26 cellular contexts compared by ENCODE assay signal in the genomic region with DNA sequence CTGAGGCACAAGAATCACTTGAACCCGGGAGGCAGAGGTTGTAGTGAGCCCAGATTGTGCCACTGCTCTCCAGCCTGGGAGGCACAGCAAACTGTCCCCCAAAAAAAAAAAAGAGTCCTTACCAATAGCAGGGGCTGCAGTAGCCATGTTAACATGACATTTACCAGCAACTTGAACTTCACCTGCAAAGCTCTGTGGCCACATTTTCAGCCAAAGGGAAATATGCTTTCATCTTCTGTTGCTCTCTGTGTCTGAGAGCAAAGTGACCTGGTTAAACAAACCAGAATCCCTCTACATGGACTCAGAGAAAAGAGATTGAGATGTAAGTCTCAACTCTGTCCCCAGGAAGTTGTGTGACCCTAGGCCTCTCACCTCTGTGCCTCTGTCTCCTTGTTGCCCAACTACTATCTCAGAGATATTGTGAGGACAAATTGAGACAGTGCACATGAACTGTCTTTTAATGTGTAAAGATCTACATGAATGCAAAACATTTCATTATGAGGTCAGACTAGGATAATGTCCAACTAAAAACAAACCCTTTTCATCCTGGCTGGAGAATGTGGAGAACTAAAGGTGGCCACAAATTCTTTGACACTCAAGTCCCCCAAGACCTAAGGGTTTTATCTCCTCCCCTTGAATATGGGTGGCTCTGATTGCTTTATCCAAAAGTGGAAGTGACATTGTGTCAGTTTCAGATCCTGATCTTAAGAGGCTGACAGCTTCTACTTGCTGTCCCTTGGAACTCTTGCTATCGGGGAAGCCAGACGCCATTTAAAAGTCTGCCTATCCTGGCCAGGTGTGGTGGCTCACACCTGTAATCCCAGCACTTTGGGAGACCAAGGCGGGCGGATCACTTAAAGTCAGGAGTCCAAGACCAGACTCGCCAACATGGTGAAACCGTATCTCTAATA. TPM values are rescaled to one million over a fixed set of nuclear protein-coding genes. Genes with fewer than 3 reads are reported as not detected.
DNase-seq lines count a peak whose midpoint lies in the region; ATAC-seq and TF ChIP-seq lines count a peak whose summit lies in the region.
"Had no signal": no experiment of that assay in that cellular context is flagged by ENCODE, and none has a peak within 500 bp of the region (broad histone marks: within the 10 kb centered on the region; RNA-seq: fewer than 3 reads in every experiment).

No MANE protein-coding gene starts in this region.

- H3K36me3 Mint-ChIP-seq in WTC11 (0 out of 2 replicates have a peak, but pooled peaks cover 3% of the 10 kb centered on the region), endodermal cell (ENCODE audit: low read depth) (no peaks in the 10 kb centered on the region)
- H3K36me3 Mint-ChIP-seq: natural killer cell had no signal

- no peaks in the 10 kb centered on the region for H3K9me2 ChIP-seq in Karpas-422 (replicated peaks; ENCODE audit: insufficient read depth, low read length)

- H3K27ac Mint-ChIP-seq in WTC11 (no peak overlapping the region), endodermal cell (no peak overlapping the region)
- H3K27ac Mint-ChIP-seq: activated CD4-positive, alpha-beta memory T cell treated with anti-CD3 and anti-CD28 coated beads, Interleukin-2, amount 10 ng/mL, durations not matched to agents 7 days and 5 days; natural killer cell had no signal

- H4K20me1 ChIP-seq in Karpas-422 (ENCODE audit: insufficient read depth, low read depth, low read length): no peaks in the 10 kb centered on the region

- 0 out of 2 replicates have a peak, but pooled peaks cover 4% of the 10 kb centered on the region for H3K4me1 Mint-ChIP-seq in WTC11
- no peaks in the 10 kb centered on the region for H3K4me1 Mint-ChIP-seq in endodermal cell
- H3K4me1 Mint-ChIP-seq: natural killer cell had no signal

- 92 to 93% methylated on average over 5 to 7 of the region's 7 CpGs for WGBS in endodermal cell (ENCODE audit: insufficient coverage in 1 of 2, insufficient read length in 1 of 2), 2 experiments

- H3K9ac ChIP-seq in Karpas-422 (ENCODE audit: low read length): no peak overlapping the region
- H3K9ac ChIP-seq in endodermal cell (ENCODE audit: extremely low read depth, low read length, poor library complexity, severe bottlenecking): no peak overlapping the region
- H3K9ac ChIP-seq: parathyroid adenoma had no signal

- H3K27me3 ChIP-seq in Karpas-422 (ENCODE audit: low read length): no peaks in the 10 kb centered on the region
- no peaks in the 10 kb centered on the region for H3K27me3 ChIP-seq in endodermal cell (ENCODE audit: control insufficient read depth, insufficient read depth, low read length, poor library complexity, severe bottlenecking)
- H3K27me3 ChIP-seq: testis had no signal

- peak; percentile 47 for DNase-seq in Ammon's horn (ENCODE audit: low spot score)
- peak; percentile 55 for DNase-seq in Karpas-422
- peak; percentile 32 for DNase-seq in SIG-M5 (lab: John Stamatoyannopoulos, UW)
- DNase-seq in germinal center (ENCODE audit: low spot score): peak; percentile 50
- no peak for DNase-seq in WTC11 (ENCODE audit: low spot score)
- no peak for DNase-seq in endodermal cell
- DNase-seq in stimulated activated CD4-positive, alpha-beta T cell treated with anti-CD3 and anti-CD28 coated beads, Interleukin-4, amount 100 ng/mL, for 4 hours: no peak
- DNase-seq: activated CD4-positive, alpha-beta memory T cell treated with anti-CD3 and anti-CD28 coated beads, Interleukin-2, amount 10 ng/mL, durations not matched to agents 7 days and 5 days; activated naive CD4-positive, alpha-beta T cell; C1 segment of cervical spinal cord; central memory CD4-positive, alpha-beta T cell; foreskin melanocyte; mesenchymal stem cell; natural killer cell; NCI-H1048; NCI-H2029; NK-92 treated with Interleukin-12 subunit alpha and Interleukin-12 subunit beta, amount 100 ng/mL, for 24 hours; stimulated activated CD4-positive, alpha-beta T cell treated with anti-CD3 and anti-CD28 coated beads, Interleukin-15, amount 100 ng/mL, for 24 hours; testis had no signal

- H3K4me3 Mint-ChIP-seq in WTC11 (no peak overlapping the region), endodermal cell (no peak overlapping the region)
- H3K4me3 Mint-ChIP-seq: activated CD4-positive, alpha-beta memory T cell treated with anti-CD3 and anti-CD28 coated beads, Interleukin-2, amount 10 ng/mL, durations not matched to agents 7 days and 5 days; natural killer cell had no signal

- H3K4me3 ChIP-seq in Karpas-422 (ENCODE audit: low read length) (no peak overlapping the region), endodermal cell (ENCODE audit: low read length) (no peak overlapping the region)
- H3K4me3 ChIP-seq: testis had no signal

- H3K9me3 Mint-ChIP-seq in WTC11 (peaks cover 4% of the 10 kb centered on the region; the same call in 1 of the 2 replicates), endodermal cell (no peaks in the 10 kb centered on the region)
- H3K9me3 Mint-ChIP-seq: natural killer cell had no signal

- no peaks in the 10 kb centered on the region for H3K9me3 ChIP-seq in Karpas-422 (ENCODE audit: low read length)
- peaks cover 7% of the 10 kb centered on the region for H3K9me3 ChIP-seq in endodermal cell (ENCODE audit: control insufficient read depth, low read length)
- H3K9me3 ChIP-seq: testis had no signal

- H3K27me3 Mint-ChIP-seq in WTC11 (ENCODE audit: low read depth): no peaks in the 10 kb centered on the region
- H3K27me3 Mint-ChIP-seq in endodermal cell (ENCODE audit: insufficient read depth): peaks cover 2% of the 10 kb centered on the region
- H3K27me3 Mint-ChIP-seq: activated CD4-positive, alpha-beta memory T cell treated with anti-CD3 and anti-CD28 coated beads, Interleukin-2, amount 10 ng/mL, durations not matched to agents 7 days and 5 days had no signal

- H3K27ac ChIP-seq in Karpas-422 (ENCODE audit: low read length) (no peak overlapping the region), endodermal cell (ENCODE audit: low read depth, low read length) (no peak overlapping the region)
- H3K27ac ChIP-seq: HL-60, parathyroid adenoma, testis, VCaP had no signal

- no peaks in the 10 kb centered on the region for H3K36me3 ChIP-seq in Karpas-422 (ENCODE audit: insufficient read depth, low read length)
- H3K36me3 ChIP-seq in endodermal cell (ENCODE audit: control insufficient read depth, insufficient read depth, low read length): no peaks in the 10 kb centered on the region

- ATAC-seq in GM18873 (IDR thresholded peaks at IDR 0.05; ENCODE audit: low FRiP score, unreplicated experiment): no peak
- no peak for ATAC-seq in WTC11
- ATAC-seq: natural killer cell, Right ventricle myocardium inferior, sciatic nerve had no signal

- no peak overlapping the region for H3K4me2 ChIP-seq in Karpas-422 (ENCODE audit: low read depth, low read length, poor library complexity, severe bottlenecking)

- CTCF ChIA-PET in WTC11 (lab: Charles Lee): no interaction called here

- TF ChIP-seq CTCF in WTC11 (IDR thresholded peaks at IDR 0.05) (no peak), endodermal cell (conservative IDR thresholded peaks at IDR 0.05) (no peak)

- no peaks in the 10 kb centered on the region for H3K79me2 ChIP-seq in Karpas-422 (ENCODE audit: low read length)
- H3K79me2 ChIP-seq: parathyroid adenoma had no signal

- H3K4me1 ChIP-seq in Karpas-422 (ENCODE audit: low read length): peaks cover 8% of the 10 kb centered on the region
- H3K4me1 ChIP-seq in endodermal cell (ENCODE audit: control insufficient read depth, insufficient read depth, low read length): no peaks in the 10 kb centered on the region
- H3K4me1 ChIP-seq: parathyroid adenoma, testis had no signal

- no peak overlapping the region for H2AFZ ChIP-seq in Karpas-422 (ENCODE audit: low read length)
- H2AFZ ChIP-seq: parathyroid adenoma had no signal

- POLR2A ChIA-PET in WTC11 (lab: Charles Lee): no interaction called here

TF ChIP-seq in WTC11, 78 proteins besides CTCF, POLR2A, EP300 and RAD21 (continues in another document):
- no peak for TF ChIP-seq ZNF425 (CRISPR knock-in tag; conservative IDR thresholded peaks at IDR 0.05)
- TF ChIP-seq NR3C1 (CRISPR knock-in tag; conservative IDR thresholded peaks at IDR 0.05; ENCODE audit: low read depth): no peak
- no peak for TF ChIP-seq NFATC4 (CRISPR knock-in tag; IDR thresholded peaks at IDR 0.05)
- no peak for TF ChIP-seq TEAD4 (CRISPR knock-in tag; IDR thresholded peaks at IDR 0.05)
- no peak for TF ChIP-seq ZNF219 (CRISPR knock-in tag; IDR thresholded peaks at IDR 0.05; ENCODE audit: borderline replicate concordance)
- TF ChIP-seq, protein P1, sequence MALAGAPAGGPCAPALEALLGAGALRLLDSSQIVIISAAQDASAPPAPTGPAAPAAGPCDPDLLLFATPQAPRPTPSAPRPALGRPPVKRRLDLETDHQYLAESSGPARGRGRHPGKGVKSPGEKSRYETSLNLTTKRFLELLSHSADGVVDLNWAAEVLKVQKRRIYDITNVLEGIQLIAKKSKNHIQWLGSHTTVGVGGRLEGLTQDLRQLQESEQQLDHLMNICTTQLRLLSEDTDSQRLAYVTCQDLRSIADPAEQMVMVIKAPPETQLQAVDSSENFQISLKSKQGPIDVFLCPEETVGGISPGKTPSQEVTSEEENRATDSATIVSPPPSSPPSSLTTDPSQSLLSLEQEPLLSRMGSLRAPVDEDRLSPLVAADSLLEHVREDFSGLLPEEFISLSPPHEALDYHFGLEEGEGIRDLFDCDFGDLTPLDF (CRISPR knock-in tag; IDR thresholded peaks at IDR 0.05): no peak

RNA-seq across cellular contexts. Expression of gene P2RX4, which starts 24.7 kb away (rescaled TPM):
- 18.3 and 18.4 TPM in 2 replicates for total RNA-seq in Karpas-422 (2014; rRNA removed; shearing (Covaris generic); ENCODE audit: low replicate concordance)
- 13.9 to 14.6 TPM (median 14.3 TPM) in 3 replicates for total RNA-seq in WTC11 (2021)
- 10 to 100 TPM; 11.5 to 21.1 TPM for total RNA-seq in endodermal cell
- 14.6 TPM for polyA plus RNA-seq in endodermal cell (2013, experiment 1 of 2)
- 13.8 TPM for polyA plus RNA-seq in endodermal cell (2013, experiment 2 of 2)

RNA-seq across cellular contexts. Expression of gene P2RX7, which starts 52.6 kb away (rescaled TPM):
- 0.18 TPM in 1 of 2 replicates, not detected in the other for total RNA-seq in Karpas-422 (2014; rRNA removed; shearing (Covaris generic); ENCODE audit: low replicate concordance)
- total RNA-seq in WTC11 (2021) (0.21 to 0.55 TPM (median 0.55 TPM) in 3 replicates), endodermal cell (under 1 TPM in 1 of 2 donors, not detected in 1; 0.18 TPM)
- polyA plus RNA-seq in endodermal cell (2013, experiment 1 of 2): 0.64 TPM
- 0.33 TPM for polyA plus RNA-seq in endodermal cell (2013, experiment 2 of 2)
- total RNA-seq: epithelial cell of proximal tubule had no signal

Comparison
In these comparisons a context has a peak if more than half of its experiments do, and no peak if none do; other contexts are left out.
1. DNase-seq: peak in Ammon's horn (single experiment), Karpas-422 (single experiment), SIG-M5 (single experiment) and germinal center (single experiment); none in WTC11 (single experiment), endodermal cell (single experiment) and stimulated activated CD4-positive, alpha-beta T cell treated with anti-CD3 and anti-CD28 coated beads, Interleukin-4, amount 100 ng/mL, for 4 hours (0 of 2).